In genomic region chr4:98664959-98665358, GRCh38 we compare ENCODE assay signal across 1 cellular context.
TF ChIP-seq lines count a peak whose summit lies in the region.

No MANE protein-coding gene starts in this region.

TF ChIP-seq in GM23338, 12 proteins besides CTCF, POLR2A, EP300 and RAD21 (continued from another document):
- TF ChIP-seq, protein P1, sequence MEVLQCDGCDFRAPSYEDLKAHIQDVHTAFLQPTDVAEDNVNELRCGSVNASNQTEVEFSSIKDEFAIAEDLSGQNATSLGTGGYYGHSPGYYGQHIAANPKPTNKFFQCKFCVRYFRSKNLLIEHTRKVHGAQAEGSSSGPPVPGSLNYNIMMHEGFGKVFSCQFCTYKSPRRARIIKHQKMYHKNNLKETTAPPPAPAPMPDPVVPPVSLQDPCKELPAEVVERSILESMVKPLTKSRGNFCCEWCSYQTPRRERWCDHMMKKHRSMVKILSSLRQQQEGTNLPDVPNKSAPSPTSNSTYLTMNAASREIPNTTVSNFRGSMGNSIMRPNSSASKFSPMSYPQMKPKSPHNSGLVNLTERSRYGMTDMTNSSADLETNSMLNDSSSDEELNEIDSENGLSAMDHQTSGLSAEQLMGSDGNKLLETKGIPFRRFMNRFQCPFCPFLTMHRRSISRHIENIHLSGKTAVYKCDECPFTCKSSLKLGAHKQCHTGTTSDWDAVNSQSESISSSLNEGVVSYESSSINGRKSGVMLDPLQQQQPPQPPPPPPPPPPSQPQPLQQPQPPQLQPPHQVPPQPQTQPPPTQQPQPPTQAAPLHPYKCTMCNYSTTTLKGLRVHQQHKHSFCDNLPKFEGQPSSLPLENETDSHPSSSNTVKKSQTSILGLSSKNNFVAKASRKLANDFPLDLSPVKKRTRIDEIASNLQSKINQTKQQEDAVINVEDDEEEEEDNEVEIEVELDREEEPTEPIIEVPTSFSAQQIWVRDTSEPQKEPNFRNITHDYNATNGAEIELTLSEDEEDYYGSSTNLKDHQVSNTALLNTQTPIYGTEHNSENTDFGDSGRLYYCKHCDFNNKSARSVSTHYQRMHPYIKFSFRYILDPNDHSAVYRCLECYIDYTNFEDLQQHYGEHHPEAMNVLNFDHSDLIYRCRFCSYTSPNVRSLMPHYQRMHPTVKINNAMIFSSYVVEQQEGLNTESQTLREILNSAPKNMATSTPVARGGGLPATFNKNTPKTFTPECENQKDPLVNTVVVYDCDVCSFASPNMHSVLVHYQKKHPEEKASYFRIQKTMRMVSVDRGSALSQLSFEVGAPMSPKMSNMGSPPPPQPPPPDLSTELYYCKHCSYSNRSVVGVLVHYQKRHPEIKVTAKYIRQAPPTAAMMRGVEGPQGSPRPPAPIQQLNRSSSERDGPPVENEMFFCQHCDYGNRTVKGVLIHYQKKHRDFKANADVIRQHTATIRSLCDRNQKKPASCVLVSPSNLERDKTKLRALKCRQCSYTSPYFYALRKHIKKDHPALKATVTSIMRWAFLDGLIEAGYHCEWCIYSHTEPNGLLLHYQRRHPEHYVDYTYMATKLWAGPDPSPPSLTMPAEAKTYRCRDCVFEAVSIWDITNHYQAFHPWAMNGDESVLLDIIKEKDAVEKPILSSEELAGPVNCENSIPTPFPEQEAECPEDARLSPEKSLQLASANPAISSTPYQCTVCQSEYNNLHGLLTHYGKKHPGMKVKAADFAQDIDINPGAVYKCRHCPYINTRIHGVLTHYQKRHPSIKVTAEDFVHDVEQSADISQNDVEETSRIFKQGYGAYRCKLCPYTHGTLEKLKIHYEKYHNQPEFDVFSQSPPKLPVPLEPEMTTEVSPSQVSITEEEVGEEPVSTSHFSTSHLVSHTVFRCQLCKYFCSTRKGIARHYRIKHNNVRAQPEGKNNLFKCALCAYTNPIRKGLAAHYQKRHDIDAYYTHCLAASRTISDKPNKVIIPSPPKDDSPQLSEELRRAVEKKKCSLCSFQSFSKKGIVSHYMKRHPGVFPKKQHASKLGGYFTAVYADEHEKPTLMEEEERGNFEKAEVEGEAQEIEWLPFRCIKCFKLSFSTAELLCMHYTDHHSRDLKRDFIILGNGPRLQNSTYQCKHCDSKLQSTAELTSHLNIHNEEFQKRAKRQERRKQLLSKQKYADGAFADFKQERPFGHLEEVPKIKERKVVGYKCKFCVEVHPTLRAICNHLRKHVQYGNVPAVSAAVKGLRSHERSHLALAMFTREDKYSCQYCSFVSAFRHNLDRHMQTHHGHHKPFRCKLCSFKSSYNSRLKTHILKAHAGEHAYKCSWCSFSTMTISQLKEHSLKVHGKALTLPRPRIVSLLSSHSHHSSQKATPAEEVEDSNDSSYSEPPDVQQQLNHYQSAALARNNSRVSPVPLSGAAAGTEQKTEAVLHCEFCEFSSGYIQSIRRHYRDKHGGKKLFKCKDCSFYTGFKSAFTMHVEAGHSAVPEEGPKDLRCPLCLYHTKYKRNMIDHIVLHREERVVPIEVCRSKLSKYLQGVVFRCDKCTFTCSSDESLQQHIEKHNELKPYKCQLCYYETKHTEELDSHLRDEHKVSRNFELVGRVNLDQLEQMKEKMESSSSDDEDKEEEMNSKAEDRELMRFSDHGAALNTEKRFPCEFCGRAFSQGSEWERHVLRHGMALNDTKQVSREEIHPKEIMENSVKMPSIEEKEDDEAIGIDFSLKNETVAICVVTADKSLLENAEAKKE (CRISPR knock-in tag; IDR thresholded peaks at IDR 0.05), result no peak
- no peak for TF ChIP-seq JUNB (IDR thresholded peaks at IDR 0.05; ENCODE audit: unreplicated experiment)
- TF ChIP-seq ZNF114 (CRISPR knock-in tag; IDR thresholded peaks at IDR 0.05), result no peak
- no peak for TF ChIP-seq EZH2 (IDR thresholded peaks at IDR 0.05; ENCODE audit: low read depth, unreplicated experiment)
- TF ChIP-seq, protein P2, sequence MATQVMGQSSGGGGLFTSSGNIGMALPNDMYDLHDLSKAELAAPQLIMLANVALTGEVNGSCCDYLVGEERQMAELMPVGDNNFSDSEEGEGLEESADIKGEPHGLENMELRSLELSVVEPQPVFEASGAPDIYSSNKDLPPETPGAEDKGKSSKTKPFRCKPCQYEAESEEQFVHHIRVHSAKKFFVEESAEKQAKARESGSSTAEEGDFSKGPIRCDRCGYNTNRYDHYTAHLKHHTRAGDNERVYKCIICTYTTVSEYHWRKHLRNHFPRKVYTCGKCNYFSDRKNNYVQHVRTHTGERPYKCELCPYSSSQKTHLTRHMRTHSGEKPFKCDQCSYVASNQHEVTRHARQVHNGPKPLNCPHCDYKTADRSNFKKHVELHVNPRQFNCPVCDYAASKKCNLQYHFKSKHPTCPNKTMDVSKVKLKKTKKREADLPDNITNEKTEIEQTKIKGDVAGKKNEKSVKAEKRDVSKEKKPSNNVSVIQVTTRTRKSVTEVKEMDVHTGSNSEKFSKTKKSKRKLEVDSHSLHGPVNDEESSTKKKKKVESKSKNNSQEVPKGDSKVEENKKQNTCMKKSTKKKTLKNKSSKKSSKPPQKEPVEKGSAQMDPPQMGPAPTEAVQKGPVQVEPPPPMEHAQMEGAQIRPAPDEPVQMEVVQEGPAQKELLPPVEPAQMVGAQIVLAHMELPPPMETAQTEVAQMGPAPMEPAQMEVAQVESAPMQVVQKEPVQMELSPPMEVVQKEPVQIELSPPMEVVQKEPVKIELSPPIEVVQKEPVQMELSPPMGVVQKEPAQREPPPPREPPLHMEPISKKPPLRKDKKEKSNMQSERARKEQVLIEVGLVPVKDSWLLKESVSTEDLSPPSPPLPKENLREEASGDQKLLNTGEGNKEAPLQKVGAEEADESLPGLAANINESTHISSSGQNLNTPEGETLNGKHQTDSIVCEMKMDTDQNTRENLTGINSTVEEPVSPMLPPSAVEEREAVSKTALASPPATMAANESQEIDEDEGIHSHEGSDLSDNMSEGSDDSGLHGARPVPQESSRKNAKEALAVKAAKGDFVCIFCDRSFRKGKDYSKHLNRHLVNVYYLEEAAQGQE (IDR thresholded peaks at IDR 0.05; ENCODE audit: unreplicated experiment), result no peak
- no peak for TF ChIP-seq NANOG (IDR thresholded peaks at IDR 0.05; ENCODE audit: borderline replicate concordance)
- no peak for TF ChIP-seq STAT1 (IDR thresholded peaks at IDR 0.05; ENCODE audit: unreplicated experiment)
- TF ChIP-seq, protein P3, sequence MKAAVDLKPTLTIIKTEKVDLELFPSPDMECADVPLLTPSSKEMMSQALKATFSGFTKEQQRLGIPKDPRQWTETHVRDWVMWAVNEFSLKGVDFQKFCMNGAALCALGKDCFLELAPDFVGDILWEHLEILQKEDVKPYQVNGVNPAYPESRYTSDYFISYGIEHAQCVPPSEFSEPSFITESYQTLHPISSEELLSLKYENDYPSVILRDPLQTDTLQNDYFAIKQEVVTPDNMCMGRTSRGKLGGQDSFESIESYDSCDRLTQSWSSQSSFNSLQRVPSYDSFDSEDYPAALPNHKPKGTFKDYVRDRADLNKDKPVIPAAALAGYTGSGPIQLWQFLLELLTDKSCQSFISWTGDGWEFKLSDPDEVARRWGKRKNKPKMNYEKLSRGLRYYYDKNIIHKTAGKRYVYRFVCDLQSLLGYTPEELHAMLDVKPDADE (IDR thresholded peaks at IDR 0.05), result no peak
- no peak for TF ChIP-seq ZNF331 (CRISPR knock-in tag; IDR thresholded peaks at IDR 0.05; ENCODE audit: low read depth)
- no peak for TF ChIP-seq POLR2AphosphoS5 (IDR thresholded peaks at IDR 0.05; ENCODE audit: low read depth)
